Comparison of ENCODE assay signal across 8 cellular contexts in the genomic region with DNA sequence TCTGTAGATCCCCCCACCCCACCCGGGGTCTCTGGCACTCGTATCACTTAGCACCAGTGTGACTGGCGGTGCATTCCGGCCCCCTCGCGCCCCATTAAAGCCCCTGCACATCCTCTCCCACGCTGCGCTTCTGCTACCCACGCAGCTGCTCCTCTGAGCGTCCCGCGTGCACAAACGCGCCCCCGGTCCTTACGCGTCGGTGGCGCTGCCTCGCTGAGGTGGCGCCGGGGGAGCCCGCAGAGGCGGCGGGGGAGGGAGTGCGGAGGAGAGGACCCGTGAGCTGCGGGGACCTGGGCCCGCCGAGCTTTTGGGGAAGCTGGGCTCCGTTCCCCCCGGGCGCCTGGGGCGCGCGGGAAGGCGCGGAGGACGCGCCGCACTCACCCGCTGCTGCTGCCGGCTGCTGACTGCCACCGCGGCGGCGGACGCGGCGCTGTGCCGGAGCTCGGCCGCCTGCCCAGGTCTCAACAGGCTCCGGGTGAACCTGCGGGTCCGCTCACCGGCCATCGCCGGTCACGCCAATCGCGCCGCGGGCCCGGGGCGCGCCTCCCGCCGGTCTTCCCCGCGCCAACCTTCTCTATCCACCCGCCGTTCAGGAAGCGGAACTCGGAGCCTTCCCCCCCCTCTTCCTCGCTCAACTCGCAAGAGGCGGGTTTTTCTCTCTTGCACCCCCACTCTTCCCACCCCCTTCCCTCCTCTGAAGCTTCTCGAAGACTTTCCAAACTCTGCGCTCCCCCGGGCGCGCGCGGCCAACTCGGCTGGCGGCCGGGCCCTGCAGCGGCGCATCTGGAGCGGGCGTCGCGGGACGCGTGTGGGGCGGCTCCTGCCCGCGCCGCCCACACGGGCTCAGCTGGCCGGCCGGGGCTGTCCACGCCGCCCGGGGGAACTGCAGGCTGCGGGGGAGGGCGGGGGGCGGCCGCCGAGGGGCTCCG. TPM values are rescaled to one million over a fixed set of nuclear protein-coding genes. Genes with fewer than 3 reads are reported as not detected.
DNase-seq lines count a peak whose midpoint lies in the region; ATAC-seq and TF ChIP-seq lines count a peak whose summit lies in the region.

Gene DOCK10, minus strand, starts transcription at position 598 of the 929 bp plus-strand sequence. Its CDS starts 94 bp downstream, at position 504.

- H3K79me2 ChIP-seq in ACC112 (ENCODE audit: control insufficient read depth, insufficient read depth, low read length, unreplicated experiment) = peaks cover 61% of the 10 kb centered on the region

- POLR2A ChIA-PET in activated naive CD8-positive, alpha-beta T cell treated with anti-CD3 and anti-CD28 coated beads, Interleukin-2, amount 10 ng/mL, durations not matched to agents 7 days and 5 days (lab: Charles Lee) = interaction anchor here (0.6 to 7.3 kb wide), 11 partner anchors 11 to 282 kb away, joined by 3 to 134 read pairs (median 3); no protein-coding TSS in a partner anchor

- TF ChIP-seq CTCF in psoas muscle (IDR thresholded peaks at IDR 0.05) = no peak

- H3K9ac ChIP-seq in SK-N-MC (ENCODE audit: insufficient read length) = peak within 1 kb of the TSS; percentile 54

- peaks cover 35% of the 10 kb centered on the region for H3K4me1 Mint-ChIP-seq in activated naive CD8-positive, alpha-beta T cell treated with anti-CD3 and anti-CD28 coated beads, Interleukin-2, amount 10 ng/mL, durations not matched to agents 7 days and 5 days

- intact Hi-C loops in left ventricle myocardium superior (cut with micrococcal nuclease) (no loop called here), psoas muscle (cut with DNase I) (no loop called here)

- H2AFZ ChIP-seq in ACC112 (ENCODE audit: low read length, unreplicated experiment) = peak within 1 kb of the TSS; percentile 86

- H3K9me3 ChIP-seq in SK-N-MC (ENCODE audit: low read depth, low read length) = no peaks in the 10 kb centered on the region
- H3K9me3 ChIP-seq in psoas muscle = no peaks in the 10 kb centered on the region

- H3K27ac Mint-ChIP-seq in activated naive CD8-positive, alpha-beta T cell treated with anti-CD3 and anti-CD28 coated beads, Interleukin-2, amount 10 ng/mL, durations not matched to agents 7 days and 5 days = peak within 1 kb of the TSS; percentile 96

- ATAC-seq in GM18861 (IDR thresholded peaks at IDR 0.05; ENCODE audit: unreplicated experiment) (peak; percentile 17), HG03095 (IDR thresholded peaks at IDR 0.05; ENCODE audit: unreplicated experiment) (peak; percentile 24), left ventricle myocardium superior (peak; percentile 36), psoas muscle (peak; percentile 27 to 81 (median 70))
- ATAC-seq in activated naive CD8-positive, alpha-beta T cell treated with anti-CD3 and anti-CD28 coated beads, Interleukin-2, amount 10 ng/mL, durations not matched to agents 7 days and 5 days (ENCODE audit: low read depth) = peak; percentile 48

- H3K4me3 ChIP-seq in ACC112 (ENCODE audit: low read depth, low read length) = peak within 1 kb of the TSS; percentile 83
- peak within 1 kb of the TSS; percentile 82 for H3K4me3 ChIP-seq in SK-N-MC
- H3K4me3 ChIP-seq in psoas muscle = peak within 1 kb of the TSS; percentile 77

- H3K36me3 ChIP-seq in ACC112 (ENCODE audit: insufficient read depth, low read length) (no peaks in the 10 kb centered on the region), SK-N-MC (ENCODE audit: insufficient read depth, low read length) (no peaks in the 10 kb centered on the region), psoas muscle (ENCODE audit: insufficient read depth in 1 of 2, low read depth in 1 of 2) (no peaks in the 10 kb centered on the region)

- H3K9me3 Mint-ChIP-seq in activated naive CD8-positive, alpha-beta T cell treated with anti-CD3 and anti-CD28 coated beads, Interleukin-2, amount 10 ng/mL, durations not matched to agents 7 days and 5 days = no peaks in the 10 kb centered on the region

- peak within 1 kb of the TSS; percentile 62 for H3K27ac ChIP-seq in ACC112 (ENCODE audit: low read depth, low read length)
- H3K27ac ChIP-seq in SK-N-MC = no peak within 1 kb of the TSS
- peak within 1 kb of the TSS; percentile 23 for H3K27ac ChIP-seq in psoas muscle

- H3K36me3 Mint-ChIP-seq in activated naive CD8-positive, alpha-beta T cell treated with anti-CD3 and anti-CD28 coated beads, Interleukin-2, amount 10 ng/mL, durations not matched to agents 7 days and 5 days = peaks cover 16% of the 10 kb centered on the region

- 1% methylated on average over 66 to 112 of the region's 112 CpGs for WGBS in psoas muscle, 3 donors

- H3K27me3 ChIP-seq in ACC112 (ENCODE audit: insufficient read depth, low read length) (no peaks in the 10 kb centered on the region), psoas muscle (ENCODE audit: insufficient read depth in 3 of 3, low read length in 2 of 3) (peaks cover 0 to 9% (median 4%) of the 10 kb centered on the region in 3 donors)

- H3K4me1 ChIP-seq in ACC112 (ENCODE audit: control insufficient read depth, insufficient read depth, low read length, unreplicated experiment) (peaks cover 40% of the 10 kb centered on the region), psoas muscle (peaks cover 5% of the 10 kb centered on the region)

- peak within 1 kb of the TSS; percentile 95 for H3K4me3 Mint-ChIP-seq in activated naive CD8-positive, alpha-beta T cell treated with anti-CD3 and anti-CD28 coated beads, Interleukin-2, amount 10 ng/mL, durations not matched to agents 7 days and 5 days

- DNase-seq in SK-N-MC (ENCODE audit: low read depth, low spot score) (no peak), left ventricle myocardium superior (peak; percentile 40), psoas muscle (peak; percentile 23 to 59), GM19240 (ENCODE audit: insufficient read length, low spot score) (no peak)
- DNase-seq in activated naive CD8-positive, alpha-beta T cell treated with anti-CD3 and anti-CD28 coated beads, Interleukin-2, amount 10 ng/mL, durations not matched to agents 7 days and 5 days = peak; percentile 75

- H3K27me3 Mint-ChIP-seq in activated naive CD8-positive, alpha-beta T cell treated with anti-CD3 and anti-CD28 coated beads, Interleukin-2, amount 10 ng/mL, durations not matched to agents 7 days and 5 days = peaks cover 20% of the 10 kb centered on the region

RNA-seq across cellular contexts. Expression of gene DOCK10, which starts in this region (rescaled TPM):
- 100 to 1,000 TPM; 259 to 273 TPM for total RNA-seq in activated naive CD8-positive, alpha-beta T cell treated with anti-CD3 and anti-CD28 coated beads, Interleukin-2, amount 10 ng/mL, durations not matched to agents 7 days and 5 days
- total RNA-seq in left ventricle myocardium superior (2.3 TPM), psoas muscle (1 to 10 TPM in 3 of 4 donors, under 1 TPM in 1; 0.54 to 4.4 (median 2.7) TPM)
- 1 to 10 TPM in 1 of 3 donors, under 1 TPM in 2; 0.17 to 1.0 (median 0.32) TPM for polyA plus RNA-seq in psoas muscle

Comparison
In these comparisons a context has a peak if more than half of its experiments do, and no peak if none do; other contexts are left out.
1. RNA of gene DOCK10 (total RNA-seq): 259 to 273 TPM in activated naive CD8-positive, alpha-beta T cell treated with anti-CD3 and anti-CD28 coated beads, Interleukin-2, amount 10 ng/mL, durations not matched to agents 7 days and 5 days; 0.54 to 4.4 TPM in psoas muscle and 2.3 TPM in left ventricle myocardium superior (single experiment); every median in the first group is over 10 times any median in the second.
2. ATAC-seq: peak in every context shown above with its lines; median percentile 70 in psoas muscle; 48 in activated naive CD8-positive, alpha-beta T cell treated with anti-CD3 and anti-CD28 coated beads, Interleukin-2, amount 10 ng/mL, durations not matched to agents 7 days and 5 days; 36 in left ventricle myocardium superior; 24 in HG03095; 17 in GM18861.
3. DNase-seq: peak in activated naive CD8-positive, alpha-beta T cell treated with anti-CD3 and anti-CD28 coated beads, Interleukin-2, amount 10 ng/mL, durations not matched to agents 7 days and 5 days (single experiment), left ventricle myocardium superior (single experiment) and psoas muscle (2 of 2); none in SK-N-MC (single experiment) and GM19240 (single experiment).
4. Peak in every context shown above with its lines, with median percentiles within 50 percentile points of each other: H3K4me3 ChIP-seq.